Comparison of ENCODE assay signal across 22 cellular contexts in genomic region chr22:23228503-23228902, GRCh38.
"Had no signal": no experiment of that assay in that cellular context is flagged by ENCODE, and none has a peak within 500 bp of the region (broad histone marks: within the 10 kb centered on the region; RNA-seq: fewer than 3 reads in every experiment).

No MANE protein-coding gene starts in this region.

- ATAC-seq: activated CD8-positive, alpha-beta T cell treated with anti-CD3 and anti-CD28 coated beads, Interleukin-2, amount 10 ng/mL, durations not matched to agents 7 days and 5 days; effector memory CD8-positive, alpha-beta T cell; esophagus mucosa; left lobe of liver; lower lobe of right lung; pancreas; right cardiac atrium had no signal

- H3K4me3 Mint-ChIP-seq: activated B cell treated with CpG ODN at 0.5 μM for 24 hours; activated CD4-positive, alpha-beta T cell treated with anti-CD3 and anti-CD28 coated beads, Interleukin-2, amount 10 ng/mL, durations not matched to agents 7 days and 5 days; activated CD8-positive, alpha-beta T cell treated with anti-CD3 and anti-CD28 coated beads, Interleukin-2, amount 10 ng/mL, durations not matched to agents 7 days and 5 days; activated naive CD4-positive, alpha-beta T cell treated with anti-CD3 and anti-CD28 coated beads, Interleukin-2, amount 10 ng/mL, durations not matched to agents 7 days and 5 days; effector memory CD8-positive, alpha-beta T cell; nephron had no signal

- DNase-seq: activated B cell treated with CpG ODN at 0.5 μM for 24 hours; activated CD4-positive, alpha-beta T cell treated with anti-CD3 and anti-CD28 coated beads, Interleukin-2, amount 10 ng/mL, durations not matched to agents 7 days and 5 days; activated CD8-positive, alpha-beta T cell treated with anti-CD3 and anti-CD28 coated beads, Interleukin-2, amount 10 ng/mL, durations not matched to agents 7 days and 5 days; activated naive CD4-positive, alpha-beta T cell treated with anti-CD3 and anti-CD28 coated beads, Interleukin-2, amount 10 ng/mL, durations not matched to agents 7 days and 5 days; activated T-cell treated with anti-CD3 and anti-CD28 coated beads, Interleukin-2, amount 50 U/mL, for 1 hour; adrenal gland; colonic mucosa; dorsolateral prefrontal cortex; effector memory CD8-positive, alpha-beta T cell; foreskin melanocyte; lower lobe of right lung; pancreas; stimulated activated CD4-positive, alpha-beta T cell treated with anti-CD3 and anti-CD28 coated beads, Interleukin-4, amount 100 ng/mL, for 24 hours; stimulated activated naive CD4-positive, alpha-beta T cell treated with Interleukin-2 at 50 U/mL for 16 hours; T-helper 1 cell; T-helper 9 cell had no signal

- H3K27me3 Mint-ChIP-seq: activated B cell treated with CpG ODN at 0.5 μM for 24 hours; activated CD4-positive, alpha-beta T cell treated with anti-CD3 and anti-CD28 coated beads, Interleukin-2, amount 10 ng/mL, durations not matched to agents 7 days and 5 days; activated naive CD4-positive, alpha-beta T cell treated with anti-CD3 and anti-CD28 coated beads, Interleukin-2, amount 10 ng/mL, durations not matched to agents 7 days and 5 days; effector memory CD8-positive, alpha-beta T cell had no signal

- H3K9me3 ChIP-seq: colonic mucosa, lower lobe of right lung, pancreas had no signal

- H3K36me3 ChIP-seq: adrenal gland, breast epithelium, colonic mucosa, lower lobe of right lung, pancreas had no signal

- H3K27ac ChIP-seq: colonic mucosa, dorsolateral prefrontal cortex, lower lobe of right lung, pancreas had no signal

- FAIRE-seq: endothelial cell of umbilical vein, pancreas had no signal

- H3K27ac Mint-ChIP-seq: activated B cell treated with CpG ODN at 0.5 μM for 24 hours; activated CD8-positive, alpha-beta T cell treated with anti-CD3 and anti-CD28 coated beads, Interleukin-2, amount 10 ng/mL, durations not matched to agents 7 days and 5 days; nephron had no signal

- H3K27me3 ChIP-seq: adrenal gland, breast epithelium, colonic mucosa, dorsolateral prefrontal cortex, pancreas had no signal

- H3K4me3 ChIP-seq: adrenal gland, breast epithelium, colonic mucosa, dorsolateral prefrontal cortex, lower lobe of right lung, pancreas had no signal
